Comparison of ENCODE assay signal across 18 cellular contexts in genomic region chr4:51870441-51871188, GRCh38.
"Had no signal": no experiment of that assay in that cellular context is flagged by ENCODE, and none has a peak within 500 bp of the region (broad histone marks: within the 10 kb centered on the region; RNA-seq: fewer than 3 reads in every experiment).

No MANE protein-coding gene starts in this region.

- H3K27me3 Mint-ChIP-seq: dendritic cell treated with granulocyte-macrophage colony-stimulating factor and Interleukin-4, amounts not matched to agents 40 ng/mL and 50 ng/mL, for 4 days; naive thymus-derived CD8-positive, alpha-beta T cell; type B pancreatic cell had no signal

- H3K4me1 ChIP-seq: adrenal gland, body of pancreas, left ventricle myocardium inferior had no signal

- ATAC-seq: activated CD4-positive, CD25-positive, alpha-beta regulatory T cell treated with anti-CD3 and anti-CD28 coated beads, Interleukin-2, amount 50 U/mL, for 24 hours; body of pancreas; mucosa of descending colon; naive thymus-derived CD8-positive, alpha-beta T cell; right cardiac atrium; stimulated activated naive CD8-positive, alpha-beta T cell treated with anti-CD3 and anti-CD28 coated beads, Interleukin-15, Interleukin-2, amounts not matched to agents 100 U/mL and 50 U/mL, for 24 hours had no signal

- H3K9me3 Mint-ChIP-seq: activated T-helper 2 cell treated with anti-CD3 and anti-CD28 coated beads, Interferon-gamma antibody, Interleukin-2, Interleukin-4, amounts not matched to agents 10 μg/mL and 5 μg/mL and 100 μg/mL, durations not matched to agents 14 hours and 24 hours and 36 hours; dendritic cell treated with granulocyte-macrophage colony-stimulating factor and Interleukin-4, amounts not matched to agents 40 ng/mL and 50 ng/mL, for 4 days; type B pancreatic cell had no signal

- H3K4me3 ChIP-seq: adrenal gland, body of pancreas, hepatocyte, left ventricle myocardium inferior, mucosa of descending colon had no signal

- H3K27ac Mint-ChIP-seq: activated T-helper 2 cell treated with anti-CD3 and anti-CD28 coated beads, Interferon-gamma antibody, Interleukin-2, Interleukin-4, amounts not matched to agents 10 μg/mL and 5 μg/mL and 100 μg/mL, durations not matched to agents 14 hours and 24 hours and 36 hours; dendritic cell treated with granulocyte-macrophage colony-stimulating factor and Interleukin-4, amounts not matched to agents 40 ng/mL and 50 ng/mL, for 4 days; type B pancreatic cell had no signal

- H3K27ac ChIP-seq: adrenal gland, body of pancreas, hepatocyte, left ventricle myocardium inferior had no signal

- H3K4me2 ChIP-seq: hepatocyte had no signal

- H3K4me3 Mint-ChIP-seq: dendritic cell treated with granulocyte-macrophage colony-stimulating factor and Interleukin-4, amounts not matched to agents 40 ng/mL and 50 ng/mL, for 4 days; naive thymus-derived CD8-positive, alpha-beta T cell; type B pancreatic cell had no signal

- H3K27me3 ChIP-seq: adrenal gland, body of pancreas, hepatocyte had no signal

- DNase-seq: activated naive CD4-positive, alpha-beta T cell treated with anti-CD3 and anti-CD28 coated beads, Interleukin-2, amount 50 U/mL, for 16 hours; adrenal gland; body of pancreas; effector memory CD4-positive, alpha-beta T cell; kidney; left ventricle myocardium inferior; mucosa of descending colon; naive thymus-derived CD8-positive, alpha-beta T cell; right cardiac atrium; small intestine; stimulated activated naive CD8-positive, alpha-beta T cell treated with anti-CD3 and anti-CD28 coated beads, Interleukin-15, Interleukin-2, amounts not matched to agents 100 U/mL and 50 U/mL, for 24 hours; T-helper 1 cell; T1000 had no signal

- H2AFZ ChIP-seq: hepatocyte had no signal

- H3K9me3 ChIP-seq: adrenal gland, body of pancreas, left ventricle myocardium inferior had no signal
